In genomic region chr6:24227556-24227955, GRCh38 we compare ENCODE assay signal across 18 cellular contexts.
"Had no signal": no experiment of that assay in that cellular context is flagged by ENCODE, and none has a peak within 500 bp of the region (broad histone marks: within the 10 kb centered on the region; RNA-seq: fewer than 3 reads in every experiment).

No MANE protein-coding gene starts in this region.

- H3K4me1 ChIP-seq: prostate gland, testis had no signal

- H3K27ac ChIP-seq: body of pancreas, prostate gland, testis, upper lobe of left lung had no signal

- DNase-seq: activated CD4-positive, alpha-beta memory T cell treated with anti-CD3 and anti-CD28 coated beads, Interleukin-2, amount 10 ng/mL, durations not matched to agents 7 days and 5 days; activated effector memory CD4-positive, alpha-beta T cell treated with anti-CD3 and anti-CD28 coated beads, Interleukin-2, amount 50 U/mL, for 16 hours; activated T-cell treated with anti-CD3 and anti-CD28 coated beads, Interleukin-2, amount 50 U/mL, for 4 hours; amniotic stem cell; body of pancreas; cortex of kidney; effector CD4-positive, alpha-beta T cell; foreskin melanocyte; head of caudate nucleus; left cardiac atrium; mammary epithelial cell; natural killer cell; right cardiac atrium; testis; upper lobe of left lung had no signal

- H3K27me3 ChIP-seq: body of pancreas, testis, upper lobe of left lung had no signal

- ATAC-seq: activated naive CD4-positive, alpha-beta T cell treated with anti-CD3 and anti-CD28 coated beads, Interleukin-2, amount 50 U/mL, for 72 hours; activated T-cell treated with anti-CD3 and anti-CD28 coated beads, Interleukin-2, amount 50 U/mL, for 4 hours; body of pancreas; left cardiac atrium; natural killer cell; right cardiac atrium; SK-N-SH treated with all-trans-retinoic acid at 6 μM for 48 hours had no signal

- H3K4me3 ChIP-seq: body of pancreas, prostate gland, testis, upper lobe of left lung had no signal

- H3K36me3 ChIP-seq: prostate gland, upper lobe of left lung had no signal
